In genomic region chr5:42927730-42928129, GRCh38 we compare ENCODE assay signal across 23 cellular contexts.
A peak's percentile ranks its signal among the peaks of the same experiment; 100 is the strongest.
DNase-seq lines count a peak whose midpoint lies in the region; ATAC-seq, FAIRE-seq and TF ChIP-seq lines count a peak whose summit lies in the region.
"Had no signal": no experiment of that assay in that cellular context is flagged by ENCODE, and none has a peak within 500 bp of the region (broad histone marks: within the 10 kb centered on the region; RNA-seq: fewer than 3 reads in every experiment).

No MANE protein-coding gene starts in this region.

- no peak overlapping the region for H3K4me2 ChIP-seq in GM12878 (ENCODE audit: control insufficient read depth, insufficient read depth)
- H3K4me2 ChIP-seq: hepatocyte had no signal

- RAD21 ChIA-PET in GM12878 (lab: Charles Lee; ENCODE audit: unreplicated experiment), result interaction anchor here (1.3 kb wide), 1 partner anchor 19 kb away, joined by 3 read pairs; no protein-coding TSS in a partner anchor

- WGBS in GM12878 (ENCODE audit: insufficient coverage, insufficient replicate concordance, low lambda C conversion rate, missing lambda C conversion rate), result 57% methylated on average over 8 of the region's 8 CpGs
- WGBS in right lobe of liver (ENCODE audit: insufficient coverage, low coverage, low lambda C conversion rate, missing lambda C conversion rate), result 91% methylated on average over 8 of the region's 8 CpGs

- CTCF ChIA-PET in GM12878 (lab: Yijun Ruan, JAX) (interaction anchor here (1.1 to 1.4 kb wide), 3 partner anchors 19 to 67 kb away, joined by 3 to 4 read pairs (median 3); no protein-coding TSS in a partner anchor), GM10248 (lab: Yijun Ruan, JAX) (interaction anchor here (1.2 to 2.5 kb wide), 2 partner anchors 12 to 22 kb away, joined by 4 to 5 read pairs; no protein-coding TSS in a partner anchor)

- no peak overlapping the region for H3K27ac ChIP-seq in GM12878 (ENCODE audit: control insufficient read depth, insufficient read depth)
- H3K27ac ChIP-seq in right lobe of liver, result no peak overlapping the region
- H3K27ac ChIP-seq: hepatocyte, sigmoid colon, upper lobe of right lung had no signal

- no peak overlapping the region for H2AFZ ChIP-seq in GM12878 (ENCODE audit: control insufficient read depth, low read depth, low read length)
- H2AFZ ChIP-seq: hepatocyte had no signal

- H4K20me1 ChIP-seq in GM12878 (ENCODE audit: control insufficient read depth, insufficient read depth), result no peaks in the 10 kb centered on the region

- DNase-seq in GM12878 (ENCODE audit: low read depth, low spot score) (no peak), right lobe of liver (no peak), GM10248 (ENCODE audit: extremely low spot score) (no peak), NCI-H748 treated with DMSO at 0.1 percent for 48 hours (lab: John Stamatoyannopoulos, UW) (no peak)
- no peak for DNase-seq in activated CD8-positive, alpha-beta memory T cell treated with anti-CD3 and anti-CD28 coated beads, Interleukin-2, amount 50 U/mL, for 4 hours
- DNase-seq: activated CD4-positive, alpha-beta T cell treated with anti-CD3 and anti-CD28 coated beads for 4 hours; activated naive CD8-positive, alpha-beta T cell treated with anti-CD3 and anti-CD28 coated beads for 36 hours; activated T-cell treated with anti-CD3 and anti-CD28 coated beads for 4 hours; effector CD4-positive, alpha-beta T cell; GF-D8; NCI-H1105; NCI-H2227 treated with DMSO at 0.1 percent for 48 hours; SHP77 treated with DMSO at 0.1 percent for 48 hours; sigmoid colon; stimulated activated naive CD4-positive, alpha-beta T cell; T-helper 9 cell; upper lobe of right lung had no signal

- SMC1A ChIA-PET in GM12878 (lab: Charles Lee; ENCODE audit: uncharacterized antibody, unreplicated experiment), result interaction anchor here (0.7 to 1.2 kb wide), 5 partner anchors 9 to 134 kb away, joined by 3 to 6 read pairs (median 3); no protein-coding TSS in a partner anchor

- no peaks in the 10 kb centered on the region for H3K4me1 ChIP-seq in GM12878 (ENCODE audit: control insufficient read depth, insufficient read depth, low read length)
- H3K4me1 ChIP-seq in right lobe of liver, result no peaks in the 10 kb centered on the region
- H3K4me1 ChIP-seq: sigmoid colon, upper lobe of right lung had no signal

- POLR2A ChIA-PET in GM12878 (lab: Charles Lee), result interaction anchor here (0.7 kb wide), 1 partner anchor 66 kb away, joined by 3 read pairs; no protein-coding TSS in a partner anchor
- POLR2A ChIA-PET in GM10248 (lab: Yijun Ruan, JAX), result no interaction called here

- H3K9me3 ChIP-seq in GM12878 (replicated peaks; ENCODE audit: control insufficient read depth, insufficient read depth, low read length), result no peaks in the 10 kb centered on the region; the same call in 2 of the 3 replicates
- no peaks in the 10 kb centered on the region for H3K9me3 ChIP-seq in right lobe of liver
- H3K9me3 ChIP-seq: upper lobe of right lung had no signal

- H3K36me3 ChIP-seq in GM12878 (ENCODE audit: control insufficient read depth in 2 of 2, insufficient read depth in 2 of 2, low read length in 1 of 2) (no peaks in the 10 kb centered on the region), right lobe of liver (no peaks in the 10 kb centered on the region)
- H3K36me3 ChIP-seq: sigmoid colon, upper lobe of right lung had no signal

- H3K9ac ChIP-seq in GM12878 (ENCODE audit: control insufficient read depth, insufficient read depth, low read length), result no peak overlapping the region

- peak; percentile 13 for FAIRE-seq in GM12878 (lab: Jason Lieb, UNC)
- FAIRE-seq: D721Med, K562 had no signal

- H3K79me2 ChIP-seq in GM12878 (ENCODE audit: control insufficient read depth, insufficient read depth, low read length), result no peaks in the 10 kb centered on the region
- H3K79me2 ChIP-seq: hepatocyte had no signal

- H3K27me3 ChIP-seq in GM12878 (replicated peaks in 1 of 2; ENCODE audit: control insufficient read depth in 2 of 2, insufficient read depth in 2 of 2, low read length in 1 of 2) (no peaks in the 10 kb centered on the region), right lobe of liver (no peaks in the 10 kb centered on the region)
- H3K27me3 ChIP-seq: hepatocyte, upper lobe of right lung had no signal

- H3K4me3 ChIP-seq in GM12878, result no peak overlapping the region
- no peak overlapping the region for H3K4me3 ChIP-seq in right lobe of liver
- H3K4me3 ChIP-seq: hepatocyte, K562, sigmoid colon, upper lobe of right lung had no signal

- no TSS peak for BruUV-seq in GM12878 (replicated peaks; lab: Mats Ljungman, UMichigan)

- TF ChIP-seq EP300 in GM12878 (IDR thresholded peaks at IDR 0.05; ENCODE audit: borderline replicate concordance in 1 of 2, control insufficient read depth in 1 of 2, low read depth in 2 of 2, low read length in 2 of 2), result no peak

- in situ Hi-C loops in GM12878 (cut with MboI), result no loop called here

- intact Hi-C loops in GM12878 (cut with micrococcal nuclease; ENCODE audit: unreplicated experiment), result no loop called here
- intact Hi-C loops in right lobe of liver (cut with DNase I), result no loop called here

- ATAC-seq in GM18861 (IDR thresholded peaks at IDR 0.05; ENCODE audit: unreplicated experiment) (peak; percentile 75), GM21528 (IDR thresholded peaks at IDR 0.05; ENCODE audit: low FRiP score, unreplicated experiment) (peak; percentile 75), HG03039 (IDR thresholded peaks at IDR 0.05; ENCODE audit: unreplicated experiment) (peak; percentile 75), GM12878 (peak; percentile 99), right lobe of liver (no peak)
- ATAC-seq: K562, upper lobe of right lung had no signal

- TF ChIP-seq POLR2A in GM12878 (IDR thresholded peaks at IDR 0.05; ENCODE audit: low read depth, low read length) (no peak), right lobe of liver (IDR thresholded peaks at IDR 0.05) (no peak)

- TF ChIP-seq CTCF in GM12878 (IDR thresholded peaks at IDR 0.05 in 2 of 3, conservative IDR thresholded peaks at IDR 0.05 in 1 of 3; ENCODE audit: control insufficient read depth in 2 of 3, extremely low read depth in 1 of 3, insufficient read depth in 1 of 3, low read depth in 3 of 3, low read length in 3 of 3) (peak in 1 of 3 experiments; percentile 11; a peak in 1 of 6 replicates), right lobe of liver (IDR thresholded peaks at IDR 0.05) (no peak), GM10248 (IDR thresholded peaks at IDR 0.05; ENCODE audit: control extremely low read depth, extremely low read depth, low read depth, missing control alignments) (no peak)

- TF ChIP-seq RAD21 in GM12878 (IDR thresholded peaks at IDR 0.05; ENCODE audit: insufficient read depth, low read depth, low read length), result no peak

TF ChIP-seq in GM12878, 131 proteins besides CTCF, POLR2A, EP300 and RAD21 (continues in another document):
- TF ChIP-seq RFX5 (IDR thresholded peaks at IDR 0.05; ENCODE audit: low read depth, low read length), result no peak
- TF ChIP-seq TCF12 (IDR thresholded peaks at IDR 0.05; ENCODE audit: low read depth, low read length), result no peak
- no peak for TF ChIP-seq ZNF24 (IDR thresholded peaks at IDR 0.05)
- peak; percentile 62; the same call in 1 of the 2 replicates for TF ChIP-seq SPI1 (IDR thresholded peaks at IDR 0.05; ENCODE audit: borderline replicate concordance, insufficient read depth, low read depth, low read length)
- no peak for TF ChIP-seq BCLAF1 (IDR thresholded peaks at IDR 0.05)
- TF ChIP-seq SREBF1 (IDR thresholded peaks at IDR 0.05; ENCODE audit: low read length), result no peak
- 0 out of 2 replicates have a peak, but pooled peaks have one; percentile 34 for TF ChIP-seq MLLT1 (IDR thresholded peaks at IDR 0.05)
- TF ChIP-seq NR2F1 (conservative IDR thresholded peaks at IDR 0.05), result peak; percentile 71
- TF ChIP-seq MAX (IDR thresholded peaks at IDR 0.05; ENCODE audit: low read depth, low read length), result no peak
- no peak for TF ChIP-seq EZH2 (IDR thresholded peaks at IDR 0.05; ENCODE audit: borderline replicate concordance, control insufficient read depth, low read depth, low read length)
- TF ChIP-seq RAD51 (IDR thresholded peaks at IDR 0.05), result no peak
- peak in 1 of 2 experiments; percentile 18; a peak in 1 of 4 replicates for TF ChIP-seq IKZF2 (IDR thresholded peaks at IDR 0.05)
- TF ChIP-seq NFIC (IDR thresholded peaks at IDR 0.05; ENCODE audit: low read depth, low read length), result no peak
- TF ChIP-seq IKZF1 (conservative IDR thresholded peaks at IDR 0.05), result no peak; the same call in 1 of the 2 replicates

Comparison
In these comparisons a context has a peak if more than half of its experiments do, and no peak if none do; other contexts are left out.
1. ATAC-seq: peak in GM18861 (single experiment), GM21528 (single experiment), HG03039 (single experiment) and GM12878 (single experiment); none in right lobe of liver (0 of 4).